ENCODE assay signal across 8 cellular contexts in the genomic region with DNA sequence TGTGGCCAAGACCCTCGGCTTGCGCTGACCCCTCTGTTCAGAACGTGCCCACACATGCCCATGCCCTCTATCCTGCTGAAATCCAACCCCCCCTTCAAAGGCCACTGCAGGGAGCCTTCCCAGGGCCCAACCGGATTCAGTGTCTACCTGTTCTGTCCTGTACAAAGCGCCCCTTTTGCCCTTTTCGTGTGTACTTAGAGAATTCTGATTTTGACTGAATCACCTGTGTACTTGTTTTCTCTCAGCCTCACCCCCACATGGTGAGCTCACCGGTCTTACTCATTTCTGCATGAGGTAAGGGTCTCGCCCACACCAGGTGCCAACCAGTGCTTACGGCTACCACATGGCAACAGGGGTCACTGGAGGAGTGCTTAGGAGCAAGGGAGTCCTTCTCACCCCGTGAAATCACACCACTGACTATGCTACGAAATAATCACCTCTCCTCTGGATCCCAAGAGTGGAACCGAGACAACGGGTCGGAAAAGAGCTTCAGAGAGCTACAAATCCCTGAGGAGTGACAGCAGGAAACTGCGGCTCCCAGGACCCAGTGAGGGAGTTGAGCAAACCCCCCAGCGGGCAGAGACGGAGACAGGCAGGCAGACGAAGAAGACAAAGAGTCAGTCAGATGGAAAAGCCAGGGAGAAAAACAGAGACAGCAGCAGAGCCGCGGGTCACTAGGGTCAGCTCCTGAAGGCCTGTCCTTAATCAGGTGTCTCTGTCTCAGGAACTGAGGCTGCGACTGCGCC. TPM values are rescaled to one million over a fixed set of nuclear protein-coding genes. Genes with fewer than 3 reads are reported as not detected.
A peak's percentile ranks its signal among the peaks of the same experiment; 100 is the strongest.
DNase-seq lines count a peak whose midpoint lies in the region; ATAC-seq and TF ChIP-seq lines count a peak whose summit lies in the region.

No MANE protein-coding gene starts in this region.

- no peaks in the 10 kb centered on the region for H3K36me3 ChIP-seq in gastroesophageal sphincter

- no peak for TF ChIP-seq CTCF in gastroesophageal sphincter (IDR thresholded peaks at IDR 0.05)

- peaks cover 48% of the 10 kb centered on the region for H3K4me1 Mint-ChIP-seq in activated CD4-positive, alpha-beta T cell treated with anti-CD3 and anti-CD28 coated beads, Interleukin-2, amount 10 ng/mL, durations not matched to agents 24 days and 14 days

- peak overlapping the region; percentile 60 to 95 (median 86) for H3K27ac ChIP-seq in gastroesophageal sphincter

- H3K4me3 Mint-ChIP-seq in activated CD4-positive, alpha-beta T cell treated with anti-CD3 and anti-CD28 coated beads, Interleukin-2, amount 10 ng/mL, durations not matched to agents 24 days and 14 days: peak overlapping the region; percentile 19

- WGBS in gastroesophageal sphincter (ENCODE audit: low coverage in 1 of 2), 2 donors: 70 to 100% methylated on average over 2 to 8 of the region's 22 CpGs

- no peaks in the 10 kb centered on the region for H3K9me3 ChIP-seq in gastroesophageal sphincter

- peak overlapping the region; percentile 87 for H3K27ac Mint-ChIP-seq in activated CD4-positive, alpha-beta T cell treated with anti-CD3 and anti-CD28 coated beads, Interleukin-2, amount 10 ng/mL, durations not matched to agents 24 days and 14 days

- intact Hi-C loops in activated CD4-positive, alpha-beta T cell treated with anti-CD3 and anti-CD28 coated beads, Interleukin-2, amount 10 ng/mL, durations not matched to agents 24 days and 14 days (cut with micrococcal nuclease): loop anchor here (1.0 kb wide), 4 partner anchors 22 to 56 kb away; a partner anchor contains a TSS

- H3K4me3 ChIP-seq in gastroesophageal sphincter: peak overlapping the region; percentile 2 to 39

- ATAC-seq in gastroesophageal sphincter: no peak
- ATAC-seq in GM21529 (IDR thresholded peaks at IDR 0.05; ENCODE audit: unreplicated experiment): no peak

- peak; percentile 15 to 46 for DNase-seq in activated CD4-positive, alpha-beta T cell treated with anti-CD3 and anti-CD28 coated beads for 4 hours
- no peak for DNase-seq in activated CD4-positive, alpha-beta T cell treated with anti-CD3 and anti-CD28 coated beads, Interleukin-2, amount 50 U/mL, for 1 hour
- peak; percentile 67 for DNase-seq in activated CD4-positive, alpha-beta T cell treated with anti-CD3 and anti-CD28 coated beads, Interleukin-2, amount 10 ng/mL, durations not matched to agents 24 days and 14 days
- peak; percentile 71 for DNase-seq in stimulated activated CD4-positive, alpha-beta T cell treated with anti-CD3 and anti-CD28 coated beads, Interleukin-15, amount 100 ng/mL, for 24 hours
- DNase-seq in DMS79 (lab: John Stamatoyannopoulos, UW): no peak
- DNase-seq in germinal center (ENCODE audit: low spot score): no peak

- no peak for TF ChIP-seq EP300 in gastroesophageal sphincter (IDR thresholded peaks at IDR 0.05)

- H3K4me1 ChIP-seq in gastroesophageal sphincter: peaks cover 22 to 53% (median 35%) of the 10 kb centered on the region in 3 donors

- TF ChIP-seq POLR2A in gastroesophageal sphincter (IDR thresholded peaks at IDR 0.05): no peak

- H3K27me3 Mint-ChIP-seq in activated CD4-positive, alpha-beta T cell treated with anti-CD3 and anti-CD28 coated beads, Interleukin-2, amount 10 ng/mL, durations not matched to agents 24 days and 14 days: no peaks in the 10 kb centered on the region

- no peaks in the 10 kb centered on the region for H3K9me3 Mint-ChIP-seq in activated CD4-positive, alpha-beta T cell treated with anti-CD3 and anti-CD28 coated beads, Interleukin-2, amount 10 ng/mL, durations not matched to agents 24 days and 14 days

- H3K27me3 ChIP-seq in gastroesophageal sphincter: no peaks in the 10 kb centered on the region

- no peaks in the 10 kb centered on the region for H3K36me3 Mint-ChIP-seq in activated CD4-positive, alpha-beta T cell treated with anti-CD3 and anti-CD28 coated beads, Interleukin-2, amount 10 ng/mL, durations not matched to agents 24 days and 14 days (ENCODE audit: low read depth)

RNA-seq across cellular contexts. Expression of a gene that starts 2.1 kb away (rescaled TPM):
- 0.40 and 1.2 TPM in 2 replicates for total RNA-seq in activated CD4-positive, alpha-beta T cell treated with anti-CD3 and anti-CD28 coated beads, Interleukin-2, amount 10 ng/mL, durations not matched to agents 24 days and 14 days
- 10 to 100 TPM in 2 of 4 donors, 1 to 10 TPM in 2; 2.7 to 73.3 (median 14.2) TPM for total RNA-seq in gastroesophageal sphincter

RNA-seq across cellular contexts. Expression of a gene that starts 18.7 kb away (rescaled TPM):
- not detected in 2 replicates for total RNA-seq in activated CD4-positive, alpha-beta T cell treated with anti-CD3 and anti-CD28 coated beads, Interleukin-2, amount 10 ng/mL, durations not matched to agents 24 days and 14 days
- 1 to 10 TPM in 2 of 4 donors, under 1 TPM in 1, not detected in 1; 0.69 to 6.0 (median 1.1) TPM for total RNA-seq in gastroesophageal sphincter

RNA-seq across cellular contexts. Expression of a gene that starts 22.2 kb away (rescaled TPM):
- 132 and 134 TPM in 2 replicates for total RNA-seq in activated CD4-positive, alpha-beta T cell treated with anti-CD3 and anti-CD28 coated beads, Interleukin-2, amount 10 ng/mL, durations not matched to agents 24 days and 14 days
- total RNA-seq in gastroesophageal sphincter: 100 to 1,000 TPM; 135 to 345 (median 259) TPM

RNA-seq across cellular contexts. Expression of a gene that starts 27.1 kb away (rescaled TPM):
- 2.3 and 2.6 TPM in 2 replicates for total RNA-seq in activated CD4-positive, alpha-beta T cell treated with anti-CD3 and anti-CD28 coated beads, Interleukin-2, amount 10 ng/mL, durations not matched to agents 24 days and 14 days
- not detected for total RNA-seq in gastroesophageal sphincter

RNA-seq across cellular contexts. Expression of a gene that starts 32.0 kb away (rescaled TPM):
- 166 and 174 TPM in 2 replicates for total RNA-seq in activated CD4-positive, alpha-beta T cell treated with anti-CD3 and anti-CD28 coated beads, Interleukin-2, amount 10 ng/mL, durations not matched to agents 24 days and 14 days
- 100 to 1,000 TPM; 595 to 840 (median 634) TPM for total RNA-seq in gastroesophageal sphincter

Comparison
In these comparisons a context has a peak if more than half of its experiments do, and no peak if none do; other contexts are left out.
1. DNase-seq: peak in activated CD4-positive, alpha-beta T cell treated with anti-CD3 and anti-CD28 coated beads for 4 hours (2 of 2), activated CD4-positive, alpha-beta T cell treated with anti-CD3 and anti-CD28 coated beads, Interleukin-2, amount 10 ng/mL, durations not matched to agents 24 days and 14 days (single experiment) and stimulated activated CD4-positive, alpha-beta T cell treated with anti-CD3 and anti-CD28 coated beads, Interleukin-15, amount 100 ng/mL, for 24 hours (single experiment); none in activated CD4-positive, alpha-beta T cell treated with anti-CD3 and anti-CD28 coated beads, Interleukin-2, amount 50 U/mL, for 1 hour (single experiment), DMS79 (single experiment) and germinal center (single experiment).